In genomic region chr3:142417302-142417701, GRCh38 we compare ENCODE assay signal across 23 cellular contexts. TPM values are rescaled to one million over a fixed set of nuclear protein-coding genes. Genes with fewer than 3 reads are reported as not detected.
DNase-seq lines count a peak whose midpoint lies in the region; ATAC-seq, FAIRE-seq and TF ChIP-seq lines count a peak whose summit lies in the region.
"Had no signal": no experiment of that assay in that cellular context is flagged by ENCODE, and none has a peak within 500 bp of the region (broad histone marks: within the 10 kb centered on the region; RNA-seq: fewer than 3 reads in every experiment).

No MANE protein-coding gene starts in this region.

- peaks cover 7 to 41% (median 34%) of the 10 kb centered on the region in 4 donors for H3K36me3 ChIP-seq in liver (ENCODE audit: control insufficient read depth in 4 of 4, insufficient read depth in 3 of 4, low read depth in 1 of 4, low read length in 3 of 4)
- H3K36me3 ChIP-seq in esophagus muscularis mucosa, result peaks cover 28 to 99% (median 84%) of the 10 kb centered on the region in 4 donors
- H3K36me3 ChIP-seq in neural progenitor cell, result peaks cover 20% of the 10 kb centered on the region

- TF ChIP-seq CTCF in A549 (IDR thresholded peaks at IDR 0.05) (no peak), liver (IDR thresholded peaks at IDR 0.05; ENCODE audit: low read depth, low read length, missing input control) (no peak), esophagus muscularis mucosa (IDR thresholded peaks at IDR 0.05) (no peak), neural progenitor cell (IDR thresholded peaks at IDR 0.05) (no peak)

- H3K4me1 ChIP-seq in A549 (peaks cover 6% of the 10 kb centered on the region; the same call in 2 of the 3 replicates), liver (ENCODE audit: control insufficient read depth in 4 of 4, insufficient read depth in 4 of 4, low read length in 3 of 4) (peaks cover 0 to 7% (median 3%) of the 10 kb centered on the region in 4 donors), esophagus muscularis mucosa (no peaks in the 10 kb centered on the region), neural progenitor cell (no peaks in the 10 kb centered on the region)
- H3K4me1 ChIP-seq: BE2C; BLaER1 treated with 17β-estradiol and CSF1 and Interleukin-3, amounts not matched to agents 10 nM and 100 nM had no signal

- H3K9ac ChIP-seq in liver (ENCODE audit: low read depth in 1 of 2, low read length in 2 of 2) (no peak overlapping the region), neural progenitor cell (no peak overlapping the region)
- H3K9ac ChIP-seq: BLaER1 treated with 17β-estradiol and CSF1 and Interleukin-3, amounts not matched to agents 10 nM and 100 nM had no signal

- CTCF ChIA-PET in A549 (lab: Yijun Ruan, JAX), result interaction anchor here (0.9 kb wide), 1 partner anchor 411 kb away, joined by 3 read pairs; no protein-coding TSS in a partner anchor

- H3K27ac ChIP-seq in A549 (no peak overlapping the region), liver (ENCODE audit: low read depth in 1 of 2, low read length in 2 of 2) (no peak overlapping the region), esophagus muscularis mucosa (replicated peaks in 1 of 4) (no peak overlapping the region), neural progenitor cell (no peak overlapping the region)
- H3K27ac ChIP-seq: BLaER1 treated with 17β-estradiol and CSF1 and Interleukin-3, amounts not matched to agents 10 nM and 100 nM had no signal

- intact Hi-C loops in left colon (cut with DNase I, micrococcal nuclease), result no loop called here
- intact Hi-C loops in esophagus muscularis mucosa (cut with DNase I), result loop anchor here (10.0 kb wide), 1 partner anchor 63 kb away; no protein-coding TSS in a partner anchor

- H3K9me3 ChIP-seq in A549 (no peaks in the 10 kb centered on the region), liver (ENCODE audit: control insufficient read depth in 4 of 4, low read length in 3 of 4) (no peaks in the 10 kb centered on the region), esophagus muscularis mucosa (no peaks in the 10 kb centered on the region), neural progenitor cell (ENCODE audit: low read depth) (no peaks in the 10 kb centered on the region)
- H3K9me3 ChIP-seq: BE2C; BLaER1 treated with 17β-estradiol and CSF1 and Interleukin-3, amounts not matched to agents 10 nM and 100 nM had no signal

- TF ChIP-seq POLR2A in A549 (IDR thresholded peaks at IDR 0.05; ENCODE audit: low read length) (no peak), esophagus muscularis mucosa (IDR thresholded peaks at IDR 0.05; ENCODE audit: low read depth) (no peak)

- DNase-seq in A549 (ENCODE audit: low read depth in 1 of 2, low spot score in 1 of 2) (no peak), GM19239 (ENCODE audit: insufficient read length, low spot score) (no peak), left colon (no peak), retina (no peak), esophagus muscularis mucosa (ENCODE audit: extremely low spot score) (no peak), AG08395 (ENCODE audit: low spot score) (no peak), neural progenitor cell (ENCODE audit: low spot score) (no peak)
- DNase-seq: AML-193; BE2C; CD4-positive, alpha-beta T cell; CD8-positive, alpha-beta memory T cell; DMS 273 treated with DMSO at 0.1 percent for 48 hours; DMS79; EL; GDM1; GOT3; H7; HCEC 1CT had no signal

- FAIRE-seq in A549 (lab: Jason Lieb, UNC), result no peak
- peak; percentile 21 for FAIRE-seq in GM19239 (lab: Jason Lieb, UNC)
- FAIRE-seq: D721Med, GM12878 had no signal

- H3K4me1 Mint-ChIP-seq in neural progenitor cell, result no peaks in the 10 kb centered on the region
- H3K4me1 Mint-ChIP-seq: CD14-positive monocyte; CD8-positive, alpha-beta memory T cell had no signal

- 64% methylated on average over 1 of the region's 1 CpG for WGBS in A549 (ENCODE audit: missing lambda C conversion rate)
- 45% methylated on average over 1 of the region's 1 CpG for WGBS in liver
- 88% methylated on average over 1 of the region's 1 CpG for WGBS in esophagus muscularis mucosa

- H3K4me3 ChIP-seq in A549 (no peak overlapping the region), liver (ENCODE audit: low read depth in 1 of 3, low read length in 3 of 3) (no peak overlapping the region), esophagus muscularis mucosa (no peak overlapping the region), neural progenitor cell (no peak overlapping the region)
- H3K4me3 ChIP-seq: BLaER1 treated with 17β-estradiol and CSF1 and Interleukin-3, amounts not matched to agents 10 nM and 100 nM; GM12878 had no signal

- TF ChIP-seq EP300 in A549 (IDR thresholded peaks at IDR 0.05) (no peak), esophagus muscularis mucosa (IDR thresholded peaks at IDR 0.05) (no peak)

- H3F3A ChIP-seq in neural progenitor cell (ENCODE audit: low read depth), result no peaks in the 10 kb centered on the region

- no peak overlapping the region for H3K27ac Mint-ChIP-seq in neural progenitor cell
- H3K27ac Mint-ChIP-seq: CD14-positive monocyte; CD4-positive, alpha-beta T cell; CD8-positive, alpha-beta memory T cell had no signal

- POLR2A ChIA-PET in A549 (lab: Yijun Ruan, JAX), result no interaction called here

- H2AFZ ChIP-seq in neural progenitor cell (replicated peaks), result no peak overlapping the region

- H3K36me3 Mint-ChIP-seq in neural progenitor cell, result peaks cover 11% of the 10 kb centered on the region

- H3K4me3 Mint-ChIP-seq in neural progenitor cell, result no peak overlapping the region
- H3K4me3 Mint-ChIP-seq: CD14-positive monocyte; CD4-positive, alpha-beta T cell; CD8-positive, alpha-beta memory T cell had no signal

- TF ChIP-seq RAD21 in A549 (conservative IDR thresholded peaks at IDR 0.05 in 1 of 2, IDR thresholded peaks at IDR 0.05 in 1 of 2) (no peak), liver (IDR thresholded peaks at IDR 0.05) (peak in 1 of 2 donors; percentile 12)

- ATAC-seq in A549 (no peak), left colon (peak; percentile 49)
- ATAC-seq: GM12878 had no signal

- no peaks in the 10 kb centered on the region for H3K9me3 Mint-ChIP-seq in neural progenitor cell
- H3K9me3 Mint-ChIP-seq: CD14-positive monocyte; CD4-positive, alpha-beta T cell; CD8-positive, alpha-beta memory T cell had no signal

- H3K4me2 ChIP-seq in A549 (peak overlapping the region; percentile 15; the same call in 1 of the 3 replicates), neural progenitor cell (no peak overlapping the region)
- H3K4me2 ChIP-seq: BLaER1 treated with 17β-estradiol and CSF1 and Interleukin-3, amounts not matched to agents 10 nM and 100 nM had no signal

- H3K27me3 ChIP-seq in liver (ENCODE audit: control insufficient read depth in 4 of 4, insufficient read depth in 4 of 4, low read length in 3 of 4) (no peaks in the 10 kb centered on the region), esophagus muscularis mucosa (no peaks in the 10 kb centered on the region), neural progenitor cell (no peaks in the 10 kb centered on the region)
- H3K27me3 ChIP-seq: BE2C; BLaER1 treated with 17β-estradiol and CSF1 and Interleukin-3, amounts not matched to agents 10 nM and 100 nM had no signal

- no peaks in the 10 kb centered on the region for H3K79me2 ChIP-seq in neural progenitor cell (ENCODE audit: low read depth)

- H3K27me3 Mint-ChIP-seq in neural progenitor cell (ENCODE audit: insufficient read depth, low read depth), result peaks cover 2% of the 10 kb centered on the region
- H3K27me3 Mint-ChIP-seq: CD4-positive, alpha-beta T cell; CD8-positive, alpha-beta memory T cell had no signal

- H4K20me1 ChIP-seq in neural progenitor cell (ENCODE audit: low read depth), result no peaks in the 10 kb centered on the region
- H4K20me1 ChIP-seq: BLaER1 treated with 17β-estradiol and CSF1 and Interleukin-3, amounts not matched to agents 10 nM and 100 nM had no signal

TF ChIP-seq in A549, 52 proteins besides CTCF, POLR2A, EP300 and RAD21:
- TF ChIP-seq ATOH8 (CRISPR knock-in tag; IDR thresholded peaks at IDR 0.05; ENCODE audit: low read depth) (no peak), GATA3 (IDR thresholded peaks at IDR 0.05; ENCODE audit: borderline replicate concordance) (no peak), MAFK (IDR thresholded peaks at IDR 0.05; ENCODE audit: partially characterized antibody) (peak; percentile 41), ZC3H11A (IDR thresholded peaks at IDR 0.05) (no peak), MYC (IDR thresholded peaks at IDR 0.05; ENCODE audit: borderline replicate concordance, low read length) (no peak)

TF ChIP-seq in liver, 16 proteins besides CTCF, POLR2A, EP300 and RAD21 (continues in another document):
- no peak for TF ChIP-seq GABPA (IDR thresholded peaks at IDR 0.05 in 1 of 2, conservative IDR thresholded peaks at IDR 0.05 in 1 of 2)
- TF ChIP-seq JUND (IDR thresholded peaks at IDR 0.05), result peak in 1 of 2 donors; percentile 46
- peak; percentile 67 for TF ChIP-seq HNF4G (IDR thresholded peaks at IDR 0.05)
- peak; percentile 38 for TF ChIP-seq ZBTB33 (IDR thresholded peaks at IDR 0.05)
- TF ChIP-seq MAX (IDR thresholded peaks at IDR 0.05), result no peak
- TF ChIP-seq FOXA1 (IDR thresholded peaks at IDR 0.05), result peak; percentile 70

RNA-seq across cellular contexts. Expression of gene XRN1, which starts 30.5 kb away (rescaled TPM):
- polyA plus RNA-seq in A549 (2011; rRNA removed), result 22.6 and 24.6 TPM in 2 replicates
- 1.7 and 2.3 TPM in 2 replicates for polyA plus RNA-seq in A549 (2012; cell fraction: cytosol; rRNA removed)
- polyA plus RNA-seq in A549 (2012; cell fraction: nucleus; rRNA removed), result 0.96 and 3.0 TPM in 2 replicates
- polyA plus RNA-seq in A549 (2017; fragmentation: RNase III; extraction: RNeasy Plus Mini Kit Qiagen cat#74134 plus additional on column Dnase treatment), result 3.5 to 4.2 TPM (median 3.9 TPM) in 3 replicates
- 26.0 TPM in 2 replicates for polyA minus RNA-seq in A549 (2011; rRNA and poly(A)+ RNA removed)
- total RNA-seq in left colon, result 10 to 100 TPM; 46.1 to 46.9 TPM
- total RNA-seq in liver, result 10 to 100 TPM; 31.9 to 41.4 TPM
- 10 to 100 TPM in 1 of 2 donors, 1 to 10 TPM in 1; 4.3 to 19.8 TPM for polyA plus RNA-seq in liver
- total RNA-seq in esophagus muscularis mucosa, result 10 to 100 TPM; 31.4 to 40.7 (median 34.9) TPM
- 23.0 and 40.1 TPM in 2 replicates for total RNA-seq in neural progenitor cell (ENCODE audit: low replicate concordance)
